Comparison of ENCODE assay signal across 8 cellular contexts in the genomic region with DNA sequence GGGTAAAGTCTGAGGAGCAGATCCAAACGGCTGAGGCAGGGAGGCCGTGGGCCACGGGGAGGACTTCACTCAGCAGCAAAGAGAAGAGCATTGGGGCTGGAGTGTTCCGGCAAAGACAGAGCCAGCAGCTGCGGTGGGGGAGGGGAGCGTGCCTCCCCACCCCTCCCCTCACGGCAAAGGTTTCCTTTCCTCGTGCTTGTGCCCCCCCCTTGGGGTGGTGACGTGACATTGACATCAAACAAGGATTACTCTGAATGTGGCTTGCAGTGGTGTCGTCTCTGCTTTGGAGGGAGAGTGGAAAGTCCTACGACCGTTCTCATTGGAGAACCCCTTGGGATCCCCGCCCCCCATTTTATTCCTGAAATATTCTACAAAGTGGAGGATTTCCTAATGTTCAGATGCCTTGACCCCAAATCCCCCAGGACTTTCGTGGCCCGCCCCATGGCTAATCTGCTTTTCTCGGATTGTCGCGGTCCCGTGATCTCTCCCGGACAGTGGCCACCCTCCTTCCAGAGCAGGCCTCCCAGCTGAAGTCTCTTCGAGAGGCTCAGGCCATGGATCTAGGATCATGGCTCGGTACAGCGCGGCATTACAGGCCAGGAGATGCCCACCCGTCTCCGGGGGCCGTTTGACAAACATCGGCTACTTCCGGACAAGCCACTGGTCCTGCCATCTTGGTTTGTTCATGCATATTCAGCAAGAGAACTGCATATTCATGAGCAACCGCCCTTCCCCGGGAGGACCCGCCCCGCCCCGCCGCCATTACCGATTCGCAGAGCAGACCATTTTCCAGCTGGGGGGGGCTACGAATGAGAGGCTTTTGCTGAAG. TPM values are rescaled to one million over a fixed set of nuclear protein-coding genes. Genes with fewer than 3 reads are reported as not detected.
A peak's percentile ranks its signal among the peaks of the same experiment; 100 is the strongest.
DNase-seq lines count a peak whose midpoint lies in the region; ATAC-seq and TF ChIP-seq lines count a peak whose summit lies in the region.

No MANE protein-coding gene starts in this region.

- DNase-seq in CD1c-positive myeloid dendritic cell (ENCODE audit: extremely low spot score) = peak; percentile 94
- DNase-seq in GM20000 (ENCODE audit: low spot score) = peak; percentile 93
- DNase-seq in HT-29 (ENCODE audit: low spot score) = peak; percentile 86
- DNase-seq in NK-92 (lab: John Stamatoyannopoulos, UW; ENCODE audit: unreplicated experiment) = peak; percentile 69
- peak; percentile 97 for DNase-seq in activated CD8-positive, alpha-beta memory T cell treated with anti-CD3 and anti-CD28 coated beads for 24 hours
- DNase-seq in effector CD4-positive, alpha-beta T cell = peak; percentile 93
- peak; percentile 93 for DNase-seq in lung (ENCODE audit: low spot score)
- DNase-seq in stimulated activated CD4-positive, alpha-beta T cell treated with anti-CD3 and anti-CD28 coated beads, TNF-alpha, amount 100 ng/mL, for 1 hour (ENCODE audit: low read depth in 3 of 3, low spot score in 1 of 3) = peak; percentile 79 to 94 (median 88)

- ATAC-seq in lung (ENCODE audit: insufficient read depth, low FRiP score) = peak; percentile 65

- peak overlapping the region; percentile 99 to 100 for H3K27ac ChIP-seq in lung (ENCODE audit: low read depth in 1 of 2, low read length in 1 of 2)

- peak overlapping the region; percentile 59 for H3K4me3 ChIP-seq in lung

- no peaks in the 10 kb centered on the region for H3K9me3 ChIP-seq in lung (ENCODE audit: control insufficient read depth in 2 of 2, insufficient read depth in 1 of 2, low read length in 1 of 2)

- peaks cover 6 to 22% of the 10 kb centered on the region in 2 donors for H3K4me1 ChIP-seq in lung (ENCODE audit: control insufficient read depth in 2 of 2, insufficient read depth in 2 of 2, low read length in 2 of 2)

- H3K36me3 ChIP-seq in lung (ENCODE audit: control insufficient read depth in 2 of 2, insufficient read depth in 2 of 2, low read length in 2 of 2) = no peaks in the 10 kb centered on the region

- no peaks in the 10 kb centered on the region for H3K27me3 ChIP-seq in lung (ENCODE audit: control insufficient read depth, insufficient read depth)

- TF ChIP-seq CTCF in GM20000 (IDR thresholded peaks at IDR 0.05; ENCODE audit: extremely low read depth, missing control alignments) (no peak), lung (IDR thresholded peaks at IDR 0.05; ENCODE audit: control extremely low read depth, extremely low read depth) (no peak)

- 0 to 1% methylated on average over 38 of the region's 38 CpGs for WGBS in lung, 2 donors

RNA-seq across cellular contexts. Expression of a gene that starts 0.7 kb away (rescaled TPM):
- 26.0 and 58.6 TPM in 2 replicates for total RNA-seq in HT-29 (2014; rRNA removed; shearing (Covaris generic))
- 100 to 1,000 TPM; 113 to 129 TPM for total RNA-seq in lung
- polyA plus RNA-seq in lung = 10 to 100 TPM; 37.8 to 40.9 TPM

RNA-seq across cellular contexts. Expression of a gene that starts 2.2 kb away (rescaled TPM):
- total RNA-seq in HT-29 (2014; rRNA removed; shearing (Covaris generic)) = 0.28 TPM in 1 of 2 replicates, not detected in the other
- not detected for total RNA-seq in lung
- polyA plus RNA-seq in lung = not detected

RNA-seq across cellular contexts. Expression of a gene that starts 4.0 kb away (rescaled TPM):
- total RNA-seq in HT-29 (2014; rRNA removed; shearing (Covaris generic)) = 8.4 and 10.0 TPM in 2 replicates
- 10 to 100 TPM; 40.4 to 56.4 TPM for total RNA-seq in lung
- 10 to 100 TPM; 20.1 to 26.5 TPM for polyA plus RNA-seq in lung

RNA-seq across cellular contexts. Expression of a gene that starts 38.6 kb away (rescaled TPM):
- total RNA-seq in HT-29 (2014; rRNA removed; shearing (Covaris generic)) = 0.83 and 1.6 TPM in 2 replicates
- 10 to 100 TPM; 10.5 to 10.7 TPM for total RNA-seq in lung
- 10 to 100 TPM in 1 of 2 donors, 1 to 10 TPM in 1; 7.0 to 11.9 TPM for polyA plus RNA-seq in lung

RNA-seq across cellular contexts. Expression of a gene that starts 44.1 kb away (rescaled TPM):
- 0.46 and 0.52 TPM in 2 replicates for total RNA-seq in HT-29 (2014; rRNA removed; shearing (Covaris generic))
- 1 to 10 TPM in 1 of 2 donors, under 1 TPM in 1; 0.52 to 3.5 TPM for total RNA-seq in lung
- polyA plus RNA-seq in lung = under 1 TPM; 0.47 to 0.79 TPM

Comparison
In these comparisons a context has a peak if more than half of its experiments do, and no peak if none do; other contexts are left out.
1. Peak in every context shown above with its lines: DNase-seq, ATAC-seq, H3K4me3 ChIP-seq and H3K27ac ChIP-seq.